ENCODE assay signal across 21 cellular contexts in genomic region chr7:782718-783449, GRCh38. TPM values are rescaled to one million over a fixed set of nuclear protein-coding genes. Genes with fewer than 3 reads are reported as not detected.
DNase-seq lines count a peak whose midpoint lies in the region; ATAC-seq and TF ChIP-seq lines count a peak whose summit lies in the region.
"Had no signal": no experiment of that assay in that cellular context is flagged by ENCODE, and none has a peak within 500 bp of the region (broad histone marks: within the 10 kb centered on the region; RNA-seq: fewer than 3 reads in every experiment).

No MANE protein-coding gene starts in this region.

- H3K4me3 ChIP-seq in IMR-90 (ENCODE audit: insufficient read depth, low read depth, low read length) (no peak overlapping the region), neuronal stem cell (ENCODE audit: low read length in 2 of 2) (peak overlapping the region in 1 of 2 donors; percentile 52)
- H3K4me3 ChIP-seq: A549, BLaER1, GM12878 had no signal

- CTCF ChIA-PET in IMR-90 (lab: Yijun Ruan, JAX) = no interaction called here

- dilution Hi-C loops in IMR-90 (cut with HindIII; ENCODE audit: low sequenced_read_pairs, unreplicated experiment) = no loop called here

- H4K20me1 ChIP-seq in IMR-90 (ENCODE audit: insufficient read depth, low read length) = no peaks in the 10 kb centered on the region; the same call in 1 of the 2 replicates

- no peak overlapping the region for H3K4ac ChIP-seq in IMR-90 (ENCODE audit: low read depth, low read length)
- no peak overlapping the region for H3K4ac ChIP-seq in neuronal stem cell (ENCODE audit: low read length)

- no peak overlapping the region for H2AK5ac ChIP-seq in IMR-90 (ENCODE audit: low read depth, low read length)
- H2AK5ac ChIP-seq in neuronal stem cell (ENCODE audit: low read depth, low read length) = no peak overlapping the region

- no peaks in the 10 kb centered on the region for H3K9me3 ChIP-seq in IMR-90 (ENCODE audit: control insufficient read depth, insufficient read depth, low read length)
- H3K9me3 ChIP-seq in neuronal stem cell (replicated peaks in 1 of 2; ENCODE audit: control insufficient read depth in 2 of 2, insufficient read depth in 1 of 2, low read depth in 1 of 2, low read length in 2 of 2) = peaks cover 0 to 2% of the 10 kb centered on the region in 2 donors
- H3K9me3 ChIP-seq: A549, BLaER1, Caco-2 had no signal

- H3K14ac ChIP-seq in IMR-90 (replicated peaks; ENCODE audit: low read depth, low read length) (no peak overlapping the region), neuronal stem cell (ENCODE audit: low read length) (no peak overlapping the region)

- no peak overlapping the region for H3K4me2 ChIP-seq in IMR-90 (ENCODE audit: low read depth, low read length)
- no peak overlapping the region for H3K4me2 ChIP-seq in neuronal stem cell (ENCODE audit: insufficient read depth, low read length, poor library complexity, severe bottlenecking)
- H3K4me2 ChIP-seq: A549, BLaER1, KMS-11 had no signal

- H3K79me1 ChIP-seq in IMR-90 (ENCODE audit: low read depth in 1 of 2, low read length in 2 of 2) = no peaks in the 10 kb centered on the region
- H3K79me1 ChIP-seq in neuronal stem cell (ENCODE audit: low read depth, low read length) = peaks cover 4% of the 10 kb centered on the region

- no peak for TF ChIP-seq POLR2A in IMR-90 (IDR thresholded peaks at IDR 0.05; ENCODE audit: low read depth, low read length)

- TF ChIP-seq CTCF in GM13976 (IDR thresholded peaks at IDR 0.05; ENCODE audit: borderline replicate concordance, control extremely low read depth, extremely low read depth, insufficient read depth, missing control alignments) (no peak), IMR-90 (conservative IDR thresholded peaks at IDR 0.05; ENCODE audit: low read depth, low read length) (no peak)

- H3K56ac ChIP-seq in IMR-90 (ENCODE audit: extremely low read depth, insufficient read depth, low read length) = no peak overlapping the region

- no peak overlapping the region for H3K4me3 Mint-ChIP-seq in effector memory CD8-positive, alpha-beta T cell
- H3K4me3 Mint-ChIP-seq: HFFc6, IgD-negative memory B cell had no signal

- no peaks in the 10 kb centered on the region for H3K9me1 ChIP-seq in IMR-90 (ENCODE audit: insufficient read depth, low read length)

- H3K36me3 ChIP-seq in IMR-90 (ENCODE audit: control insufficient read depth, insufficient read depth, low read length) (peaks cover 33% of the 10 kb centered on the region), neuronal stem cell (replicated peaks in 1 of 2; ENCODE audit: control insufficient read depth in 2 of 2, insufficient read depth in 2 of 2, low read length in 2 of 2) (peaks cover 51 to 85% of the 10 kb centered on the region in 2 donors)

- POLR2A ChIA-PET in IMR-90 (lab: Charles Lee; ENCODE audit: unreplicated experiment) = no interaction called here

- intact Hi-C loops in IMR-90 (cut with micrococcal nuclease) = no loop called here

- no peak overlapping the region for H2BK12ac ChIP-seq in neuronal stem cell (ENCODE audit: low read length)

- no peak overlapping the region for H3K27ac ChIP-seq in IMR-90 (ENCODE audit: insufficient read depth, low read length)
- no peak overlapping the region for H3K27ac ChIP-seq in neuronal stem cell (replicated peaks; ENCODE audit: low read length)
- H3K27ac ChIP-seq: A549, BLaER1, HL-60, KMS-11 had no signal

- H2BK5ac ChIP-seq in IMR-90 (ENCODE audit: low read depth, low read length, poor library complexity, severe bottlenecking) = no peak overlapping the region
- peak overlapping the region; percentile 22 for H2BK5ac ChIP-seq in neuronal stem cell (ENCODE audit: low read length)

- H3K36me3 Mint-ChIP-seq in effector memory CD8-positive, alpha-beta T cell (ENCODE audit: insufficient read depth) = peaks cover 7% of the 10 kb centered on the region

- H3K23ac ChIP-seq in IMR-90 (ENCODE audit: low read depth, low read length) (no peak overlapping the region), neuronal stem cell (ENCODE audit: low read depth, low read length, poor library complexity) (no peak overlapping the region)

- H3K4me1 ChIP-seq in IMR-90 (ENCODE audit: control insufficient read depth, insufficient read depth, low read length) (peaks cover 4% of the 10 kb centered on the region; the same call in 1 of the 2 replicates), neuronal stem cell (ENCODE audit: control insufficient read depth in 2 of 2, insufficient read depth in 1 of 2, low read depth in 1 of 2, low read length in 2 of 2) (no peaks in the 10 kb centered on the region)
- H3K4me1 ChIP-seq: A549, BLaER1, Caco-2 had no signal

- no TSS peak for BruUV-seq in IMR-90 (replicated peaks; lab: Mats Ljungman, UMichigan)

- H2AFZ ChIP-seq in IMR-90 (replicated peaks; ENCODE audit: low read length, poor library complexity) = no peak overlapping the region
- H2AFZ ChIP-seq in neuronal stem cell (ENCODE audit: low read length) = no peak overlapping the region

- in situ Hi-C loops in GM13976 (cut with MboI; ENCODE audit: low sequenced_read_pairs, unreplicated experiment) (no loop called here), IMR-90 (cut with MboI; ENCODE audit: low sequenced_read_pairs) (no loop called here)

- no peak overlapping the region for H4K91ac ChIP-seq in IMR-90 (ENCODE audit: insufficient read depth, low read depth, low read length)
- H4K91ac ChIP-seq in neuronal stem cell (ENCODE audit: low read depth, low read length, poor library complexity) = no peak overlapping the region

- TF ChIP-seq RAD21 in IMR-90 (IDR thresholded peaks at IDR 0.05; ENCODE audit: low read length) = no peak

- H3K9ac ChIP-seq in IMR-90 (ENCODE audit: low read depth, low read length) (no peak overlapping the region), neuronal stem cell (ENCODE audit: low read depth, low read length, poor library complexity) (peak overlapping the region; percentile 4)
- H3K9ac ChIP-seq: BLaER1, KMS-11 had no signal

- no peak overlapping the region for H4K8ac ChIP-seq in IMR-90 (ENCODE audit: low read depth in 2 of 2, low read length in 2 of 2)
- H4K8ac ChIP-seq in neuronal stem cell (ENCODE audit: low read depth, low read length) = no peak overlapping the region

- H2BK120ac ChIP-seq in IMR-90 (ENCODE audit: low read depth, low read length) (no peak overlapping the region), neuronal stem cell (ENCODE audit: low read depth, low read length) (no peak overlapping the region)

- H2AK9ac ChIP-seq in IMR-90 (replicated peaks; ENCODE audit: low read depth, low read length, poor library complexity) = peak overlapping the region; percentile 56

- no peak overlapping the region for H2BK15ac ChIP-seq in IMR-90 (ENCODE audit: low read depth, low read length)
- no peak overlapping the region for H2BK15ac ChIP-seq in neuronal stem cell (ENCODE audit: low read length)

- no peaks in the 10 kb centered on the region for H3K27me3 Mint-ChIP-seq in effector memory CD8-positive, alpha-beta T cell
- H3K27me3 Mint-ChIP-seq: CD8-positive, alpha-beta memory T cell; IgD-negative memory B cell had no signal

- DNase-seq in GM13976 (ENCODE audit: low spot score) = peak; percentile 13
- no peak for DNase-seq in IMR-90
- no peak for DNase-seq in effector memory CD8-positive, alpha-beta T cell
- no peak for DNase-seq in neuronal stem cell (ENCODE audit: low spot score)
- DNase-seq in globus pallidus (ENCODE audit: low spot score) = no peak
- DNase-seq in AG08395 (ENCODE audit: low spot score) = no peak
- no peak for DNase-seq in DMS 273 (lab: John Stamatoyannopoulos, UW; ENCODE audit: unreplicated experiment)
- DNase-seq in pons (ENCODE audit: low spot score) = no peak
- DNase-seq: AML-193; Caco-2; CD8-positive, alpha-beta memory T cell; DMS79; GOT3; HCEC 1CT; HFFc6 had no signal

- no peak overlapping the region for H4K5ac ChIP-seq in IMR-90 (ENCODE audit: low read depth, low read length)

- H3K18ac ChIP-seq in IMR-90 (ENCODE audit: low read depth, low read length) (no peak overlapping the region), neuronal stem cell (ENCODE audit: low read length) (no peak overlapping the region)

- no peak for ATAC-seq in IMR-90 (ENCODE audit: low read depth)
- ATAC-seq in effector memory CD8-positive, alpha-beta T cell (replicated peaks) = no peak
- ATAC-seq: A549, GM12878 had no signal

- H3K4me1 Mint-ChIP-seq in effector memory CD8-positive, alpha-beta T cell (ENCODE audit: low read depth in 2 of 2) = no peaks in the 10 kb centered on the region
- H3K4me1 Mint-ChIP-seq: IgD-negative memory B cell had no signal

- no peaks in the 10 kb centered on the region for H3K9me3 Mint-ChIP-seq in effector memory CD8-positive, alpha-beta T cell
- H3K9me3 Mint-ChIP-seq: CD8-positive, alpha-beta memory T cell; HFFc6 had no signal

- H2BK20ac ChIP-seq in IMR-90 (ENCODE audit: low read depth, low read length) = no peak overlapping the region

- H3K27me3 ChIP-seq in IMR-90 (ENCODE audit: control insufficient read depth, insufficient read depth, low read length) = no peaks in the 10 kb centered on the region
- H3K27me3 ChIP-seq in neuronal stem cell (ENCODE audit: control insufficient read depth in 3 of 3, insufficient read depth in 3 of 3, low read depth in 1 of 3, low read length in 3 of 3) = no peaks in the 10 kb centered on the region
- H3K27me3 ChIP-seq: BLaER1 had no signal

- peak overlapping the region; percentile 15 to 58 for H3K27ac Mint-ChIP-seq in effector memory CD8-positive, alpha-beta T cell
- H3K27ac Mint-ChIP-seq: HFFc6, IgD-negative memory B cell had no signal

- 98% methylated on average over 35 of the region's 56 CpGs; no CpG with 5 or more reads in 1 of the 2 experiments for WGBS in IMR-90 (ENCODE audit: extremely low coverage in 2 of 2, insufficient read length in 1 of 2), 2 experiments
- WGBS in neuronal stem cell (ENCODE audit: extremely low coverage in 2 of 2, insufficient read length in 2 of 2, insufficient replicate concordance in 1 of 2), 2 donors = no CpG with 5 or more reads among the region's 56 CpGs

TF ChIP-seq in IMR-90, 13 proteins besides CTCF, POLR2A, EP300 and RAD21 (continues in another document):
- TF ChIP-seq SMC3 (IDR thresholded peaks at IDR 0.05; ENCODE audit: low read depth, low read length) = no peak

RNA-seq across cellular contexts. Expression of gene SUN1, which starts 49.4 kb away (rescaled TPM):
- 113 and 129 TPM in 2 replicates for total RNA-seq in IMR-90 (2012; rRNA removed)
- 155 and 239 TPM in 2 replicates for polyA plus RNA-seq in IMR-90 (2012; rRNA removed)
- polyA plus RNA-seq in IMR-90 (2012; cell fraction: cytosol; rRNA removed) = 84.1 and 183 TPM in 2 replicates
- 1,009 and 1,044 TPM in 2 replicates for polyA plus RNA-seq in IMR-90 (2012; cell fraction: nucleus; rRNA removed; ENCODE audit: low replicate concordance)
- 62.1 TPM for polyA plus RNA-seq in neuronal stem cell (2013, experiment 1 of 2)
- 60.5 TPM for polyA plus RNA-seq in neuronal stem cell (2013, experiment 2 of 2)

RNA-seq across cellular contexts. Expression of gene PRKAR1B, which starts 55.8 kb away (rescaled TPM):
- 14.7 and 15.2 TPM in 2 replicates for total RNA-seq in IMR-90 (2012; rRNA removed)
- polyA plus RNA-seq in IMR-90 (2012; rRNA removed) = 19.8 and 20.2 TPM in 2 replicates
- polyA plus RNA-seq in IMR-90 (2012; cell fraction: cytosol; rRNA removed) = 12.5 and 20.6 TPM in 2 replicates
- 21.9 and 29.1 TPM in 2 replicates for polyA plus RNA-seq in IMR-90 (2012; cell fraction: nucleus; rRNA removed; ENCODE audit: low replicate concordance)
- 14.0 TPM for polyA plus RNA-seq in neuronal stem cell (2013, experiment 1 of 2)
- 12.9 TPM for polyA plus RNA-seq in neuronal stem cell (2013, experiment 2 of 2)

RNA-seq across cellular contexts. Expression of gene DNAAF5, which starts 56.4 kb away (rescaled TPM):
- total RNA-seq in IMR-90 (2012; rRNA removed) = 12.4 and 13.9 TPM in 2 replicates
- polyA plus RNA-seq in IMR-90 (2012; rRNA removed) = 32.6 and 36.1 TPM in 2 replicates
- polyA plus RNA-seq in IMR-90 (2012; cell fraction: cytosol; rRNA removed) = 31.6 and 49.2 TPM in 2 replicates
- 25.7 and 57.6 TPM in 2 replicates for polyA plus RNA-seq in IMR-90 (2012; cell fraction: nucleus; rRNA removed; ENCODE audit: low replicate concordance)
- polyA plus RNA-seq in neuronal stem cell (2013, experiment 1 of 2) = 26.4 TPM
- 26.5 TPM for polyA plus RNA-seq in neuronal stem cell (2013, experiment 2 of 2)
